In the genomic region with DNA sequence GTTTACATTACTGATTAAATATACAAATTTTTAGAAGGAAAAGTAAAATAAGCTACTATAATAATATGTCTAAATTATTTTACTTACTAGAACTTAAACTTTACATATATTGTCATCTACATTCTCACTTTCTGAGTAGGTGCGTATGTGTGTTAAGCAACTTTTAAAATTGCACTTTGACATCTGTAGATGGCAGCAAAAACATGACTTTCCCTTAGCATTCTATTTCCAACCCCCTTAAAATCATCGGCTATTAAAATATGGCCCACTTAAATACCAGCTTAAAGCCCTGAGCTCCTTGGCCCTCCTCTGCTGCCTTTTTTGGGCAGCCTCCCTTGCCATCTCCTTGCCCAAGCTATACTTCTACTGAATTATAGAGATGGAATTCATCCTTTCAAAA, we compare ENCODE assay signal across 8 cellular contexts.
DNase-seq lines count a peak whose midpoint lies in the region; ATAC-seq and TF ChIP-seq lines count a peak whose summit lies in the region.

No MANE protein-coding gene starts in this region.

- POLR2A ChIA-PET in WTC11 (lab: Charles Lee), result interaction anchor here (0.7 kb wide), 1 partner anchor 12 kb away, joined by 3 read pairs; no protein-coding TSS in a partner anchor

- H3K4me1 Mint-ChIP-seq in WTC11, result peaks cover 27% of the 10 kb centered on the region

- no peak for TF ChIP-seq CTCF in WTC11 (IDR thresholded peaks at IDR 0.05)

- intact Hi-C loops in left colon (cut with DNase I, micrococcal nuclease), result no loop called here

- H3K27ac Mint-ChIP-seq in WTC11, result no peak overlapping the region

- ATAC-seq in HG03439 (IDR thresholded peaks at IDR 0.05; ENCODE audit: unreplicated experiment), result peak; percentile 55
- peak; percentile 53 for ATAC-seq in WTC11
- ATAC-seq in left colon, result no peak
- ATAC-seq in HG03139 (IDR thresholded peaks at IDR 0.05; ENCODE audit: unreplicated experiment), result no peak

- no peaks in the 10 kb centered on the region for H3K9me3 Mint-ChIP-seq in WTC11

- DNase-seq in G401 (ENCODE audit: low spot score), result peak; percentile 37
- DNase-seq in WTC11 (ENCODE audit: low spot score), result no peak
- DNase-seq in midbrain (lab: John Stamatoyannopoulos, UW), result peak; percentile 45
- DNase-seq in islet precursor cell, result no peak
- DNase-seq in left colon, result no peak
- no peak for DNase-seq in SK-N-DZ (ENCODE audit: low spot score)

- in situ Hi-C loops in G401 (cut with HindIII; ENCODE audit: low sequenced_read_pairs), result no loop called here

- H3K36me3 Mint-ChIP-seq in WTC11, result no peaks in the 10 kb centered on the region

- H3K27me3 Mint-ChIP-seq in WTC11 (ENCODE audit: low read depth), result peaks cover 4% of the 10 kb centered on the region; the same call in 1 of the 2 replicates

- H3K4me3 Mint-ChIP-seq in WTC11, result no peak overlapping the region

- CTCF ChIA-PET in WTC11 (lab: Charles Lee), result interaction anchor here (0.6 to 3.4 kb wide), 17 partner anchors 8 to 574 kb away, joined by 3 to 25 read pairs (median 5); a partner anchor contains a TSS

TF ChIP-seq in WTC11, 78 proteins besides CTCF, POLR2A, EP300 and RAD21:
- TF ChIP-seq ESRRA (CRISPR knock-in tag; IDR thresholded peaks at IDR 0.05; ENCODE audit: borderline replicate concordance) (no peak), HMGA2 (CRISPR knock-in tag; IDR thresholded peaks at IDR 0.05) (no peak), ZNF121 (CRISPR knock-in tag; IDR thresholded peaks at IDR 0.05) (no peak), TP53 (CRISPR knock-in tag; IDR thresholded peaks at IDR 0.05) (no peak), ZNF232 (CRISPR knock-in tag; IDR thresholded peaks at IDR 0.05) (no peak), NFYB (CRISPR knock-in tag; conservative IDR thresholded peaks at IDR 0.05; ENCODE audit: low read depth) (no peak)
- TF ChIP-seq, protein P1, sequence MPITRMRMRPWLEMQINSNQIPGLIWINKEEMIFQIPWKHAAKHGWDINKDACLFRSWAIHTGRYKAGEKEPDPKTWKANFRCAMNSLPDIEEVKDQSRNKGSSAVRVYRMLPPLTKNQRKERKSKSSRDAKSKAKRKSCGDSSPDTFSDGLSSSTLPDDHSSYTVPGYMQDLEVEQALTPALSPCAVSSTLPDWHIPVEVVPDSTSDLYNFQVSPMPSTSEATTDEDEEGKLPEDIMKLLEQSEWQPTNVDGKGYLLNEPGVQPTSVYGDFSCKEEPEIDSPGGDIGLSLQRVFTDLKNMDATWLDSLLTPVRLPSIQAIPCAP (CRISPR knock-in tag; IDR thresholded peaks at IDR 0.05), result no peak
- TF ChIP-seq, protein P2, sequence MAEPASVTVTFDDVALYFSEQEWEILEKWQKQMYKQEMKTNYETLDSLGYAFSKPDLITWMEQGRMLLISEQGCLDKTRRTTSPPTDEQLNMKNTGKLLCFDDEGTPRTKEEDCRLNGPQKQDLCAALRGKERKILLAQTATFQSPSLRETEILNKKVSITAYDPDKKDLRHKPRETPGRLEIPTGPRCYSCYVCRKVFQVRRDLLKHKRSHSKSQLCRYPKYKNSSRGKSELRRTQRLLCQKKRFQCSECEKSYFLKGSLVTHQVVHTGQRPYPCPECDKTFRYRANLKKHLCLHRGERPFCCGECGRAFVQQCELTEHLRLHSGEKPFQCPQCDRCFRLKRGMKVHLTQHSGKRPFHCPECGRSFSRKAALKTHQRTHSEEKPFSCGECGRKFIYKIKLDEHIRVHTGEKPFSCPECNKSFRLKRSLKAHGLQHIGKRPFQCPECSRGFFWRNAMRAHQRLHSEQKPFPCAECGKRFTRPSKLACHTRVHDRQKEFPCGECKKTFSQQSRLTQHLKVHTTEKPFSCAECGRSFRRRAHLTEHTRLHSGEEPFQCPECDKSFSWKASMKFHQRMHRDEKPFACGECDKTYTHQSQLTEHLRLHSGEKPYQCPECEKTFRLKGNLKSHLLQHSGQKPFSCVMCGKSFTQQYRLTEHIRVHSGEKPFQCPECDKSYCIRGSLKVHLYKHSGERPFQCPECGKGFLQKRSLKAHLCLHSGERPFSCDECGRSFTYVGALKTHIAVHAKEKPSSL (CRISPR knock-in tag; conservative IDR thresholded peaks at IDR 0.05), result no peak

Comparison
In these comparisons a context has a peak if more than half of its experiments do, and no peak if none do; other contexts are left out.
1. DNase-seq: peak in G401 (single experiment) and midbrain (single experiment); none in WTC11 (single experiment), islet precursor cell (single experiment), left colon (0 of 2) and SK-N-DZ (single experiment).
2. ATAC-seq: peak in HG03439 (single experiment) and WTC11 (single experiment); none in left colon (single experiment) and HG03139 (single experiment).